Comparison of ENCODE assay signal across 8 cellular contexts in the genomic region with DNA sequence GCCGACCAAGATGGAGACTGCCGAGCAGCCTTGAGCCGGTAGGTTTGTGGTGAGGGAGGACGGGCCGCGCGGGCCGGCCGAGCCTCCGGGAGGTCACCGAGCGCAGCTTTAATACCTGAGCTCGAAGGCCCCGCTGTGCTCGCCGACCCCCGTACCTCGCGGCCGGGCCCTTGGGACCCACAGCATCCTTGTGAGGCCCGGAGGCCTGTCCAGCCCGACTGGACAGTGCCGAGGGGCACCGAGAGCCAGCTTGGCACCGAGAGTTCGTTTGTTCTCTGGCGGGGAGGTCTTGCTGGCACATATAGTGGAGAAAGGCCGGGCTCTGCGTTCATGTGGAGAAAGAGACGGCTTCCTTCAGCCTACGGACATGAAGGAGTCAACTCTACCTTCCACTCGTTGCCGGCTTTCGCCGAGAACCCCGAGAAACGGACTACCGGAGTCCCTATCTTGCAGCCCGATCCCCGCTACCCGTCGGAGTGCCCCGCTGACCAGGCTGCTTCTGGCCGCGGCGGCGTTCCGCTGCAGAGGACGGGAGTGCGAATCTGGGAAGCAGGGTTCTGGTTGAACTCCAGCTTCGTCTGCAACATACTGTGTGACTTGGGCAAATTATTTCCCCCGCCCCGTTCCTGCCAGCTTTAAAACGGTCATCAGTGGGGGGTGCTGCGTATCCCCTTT.
DNase-seq lines count a peak whose midpoint lies in the region; ATAC-seq and TF ChIP-seq lines count a peak whose summit lies in the region.

No MANE protein-coding gene starts in this region.

- H3K4me3 ChIP-seq in OCI-LY3 (ENCODE audit: low read length) (peak overlapping the region; percentile 97), epithelial cell of esophagus (ENCODE audit: low read length) (peak overlapping the region; percentile 99), neuron (ENCODE audit: low read length) (peak overlapping the region; percentile 99)

- H3K9ac ChIP-seq in OCI-LY3 (ENCODE audit: low read length), result peak overlapping the region; percentile 80

- peaks cover 20% of the 10 kb centered on the region for H3K79me2 ChIP-seq in OCI-LY3 (ENCODE audit: low read length)

- TF ChIP-seq CTCF in OCI-LY3 (IDR thresholded peaks at IDR 0.05; ENCODE audit: low read depth, low read length) (no peak), epithelial cell of esophagus (IDR thresholded peaks at IDR 0.05; ENCODE audit: insufficient read depth, low read depth, low read length, missing control alignments) (no peak)

- no peaks in the 10 kb centered on the region for H3K9me3 ChIP-seq in OCI-LY3 (ENCODE audit: insufficient read depth, low read length)
- H3K9me3 ChIP-seq in neuron (ENCODE audit: low read length), result no peaks in the 10 kb centered on the region

- ATAC-seq in GM19438 (IDR thresholded peaks at IDR 0.05; ENCODE audit: low read depth, unreplicated experiment) (peak; percentile 4), HG03460 (IDR thresholded peaks at IDR 0.05; ENCODE audit: unreplicated experiment) (no peak)

- H2AFZ ChIP-seq in OCI-LY3 (ENCODE audit: low read depth, low read length) (no peak overlapping the region), neuron (ENCODE audit: low read depth, low read length) (peak overlapping the region; percentile 58)

- H3K27ac ChIP-seq in OCI-LY3 (ENCODE audit: low read length), result peak overlapping the region; percentile 37; the same call in 1 of the 2 replicates

- H3K36me3 ChIP-seq in OCI-LY3 (replicated peaks; ENCODE audit: low read depth, low read length), result peaks cover 3% of the 10 kb centered on the region
- H3K36me3 ChIP-seq in neuron (ENCODE audit: insufficient read depth, low read length), result peaks cover 30% of the 10 kb centered on the region

- DNase-seq in epithelial cell of esophagus (ENCODE audit: low read depth), result no peak
- DNase-seq in stimulated activated CD8-positive, alpha-beta memory T cell treated with anti-CD3 and anti-CD28 coated beads, Interleukin-4, amount 100 ng/mL, for 48 hours, result no peak
- no peak for DNase-seq in NCI-H345 treated with DMSO at 0.1 percent for 48 hours (lab: John Stamatoyannopoulos, UW; ENCODE audit: unreplicated experiment)
- no peak for DNase-seq in DMS 273 treated with DMSO at 0.1 percent for 48 hours (lab: John Stamatoyannopoulos, UW)

- no peaks in the 10 kb centered on the region for H4K20me1 ChIP-seq in OCI-LY3 (ENCODE audit: insufficient read depth, low read length)

- H3K27me3 ChIP-seq in OCI-LY3 (ENCODE audit: low read depth, low read length) (no peaks in the 10 kb centered on the region), neuron (ENCODE audit: insufficient read depth, low read length) (no peaks in the 10 kb centered on the region)

- peak overlapping the region; percentile 95 for H3K4me2 ChIP-seq in OCI-LY3 (ENCODE audit: low read length)

- H3K4me1 ChIP-seq in OCI-LY3 (ENCODE audit: low read length), result peaks cover 11% of the 10 kb centered on the region
- peaks cover 17% of the 10 kb centered on the region for H3K4me1 ChIP-seq in neuron (ENCODE audit: insufficient read depth, low read length)
